In the genomic region with DNA sequence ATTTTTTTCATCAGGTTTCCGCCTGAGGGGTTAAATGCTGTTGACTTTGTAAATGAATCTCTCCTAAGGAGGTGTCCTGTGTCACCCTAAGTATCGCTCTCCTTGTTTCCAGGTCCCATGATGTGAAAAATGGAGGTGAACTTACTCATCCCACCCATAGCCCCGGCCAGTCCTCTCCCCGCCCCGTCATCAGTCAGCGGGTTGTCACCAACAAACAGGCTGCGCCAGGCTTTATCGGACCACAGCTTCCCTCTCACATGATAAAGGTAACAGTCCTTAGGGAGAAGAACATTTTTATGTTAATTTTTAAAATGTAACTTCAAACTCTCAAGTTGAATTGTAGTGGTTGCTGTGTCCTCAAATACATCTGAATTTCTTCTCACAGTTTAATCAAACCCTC, we compare ENCODE assay signal across 26 cellular contexts. TPM values are rescaled to one million over a fixed set of nuclear protein-coding genes. Genes with fewer than 3 reads are reported as not detected.
DNase-seq lines count a peak whose midpoint lies in the region; TF ChIP-seq lines count a peak whose summit lies in the region.
"Had no signal": no experiment of that assay in that cellular context is flagged by ENCODE, and none has a peak within 500 bp of the region (broad histone marks: within the 10 kb centered on the region; RNA-seq: fewer than 3 reads in every experiment).

No MANE protein-coding gene starts in this region.

- no peak overlapping the region for H3K4me3 Mint-ChIP-seq in chondrocyte (ENCODE audit: unreplicated experiment)
- peak overlapping the region; percentile 37 for H3K4me3 Mint-ChIP-seq in type B pancreatic cell
- H3K4me3 Mint-ChIP-seq: CD14-positive monocyte; CD4-positive, alpha-beta memory T cell; CD4-positive, CD25-positive, alpha-beta regulatory T cell; CD8-positive, alpha-beta memory T cell had no signal

- H3K36me3 Mint-ChIP-seq in chondrocyte (ENCODE audit: low read depth), result peaks cover 51% of the 10 kb centered on the region
- peaks cover 34% of the 10 kb centered on the region for H3K36me3 Mint-ChIP-seq in type B pancreatic cell

- no peaks in the 10 kb centered on the region for H3K27me3 ChIP-seq in right atrium auricular region
- H3K27me3 ChIP-seq: BE2C, BLaER1 had no signal

- H3K36me3 ChIP-seq in right atrium auricular region, result peaks cover 90% of the 10 kb centered on the region

- DNase-seq in activated effector memory CD4-positive, alpha-beta T cell treated with anti-CD3 and anti-CD28 coated beads, Interleukin-2, amount 50 U/mL, for 16 hours, result peak; percentile 28
- DNase-seq in activated effector memory CD4-positive, alpha-beta T cell treated with Interleukin-2 at 50 U/mL for 16 hours, result no peak
- peak; percentile 57 for DNase-seq in chondrocyte (ENCODE audit: low spot score)
- peak; percentile 78 for DNase-seq in left kidney (ENCODE audit: low read depth, low spot score)
- no peak for DNase-seq in type B pancreatic cell (ENCODE audit: extremely low spot score, unreplicated experiment)
- DNase-seq in amygdala (lab: John Stamatoyannopoulos, UW), result no peak
- DNase-seq in SW480 (ENCODE audit: low spot score), result no peak
- no peak for DNase-seq in right atrium auricular region (ENCODE audit: low spot score)
- DNase-seq: 8988T; ACHN; BE2C; C1 segment of cervical spinal cord; CD4-positive, alpha-beta memory T cell; CD4-positive, CD25-positive, alpha-beta regulatory T cell; CD8-positive, alpha-beta memory T cell; COR-L47; DMS 273 treated with DMSO at 0.1 percent for 48 hours; DMS153; DMS53; DMS79; DND-41; EL; GDM1 had no signal

- H3K9me3 Mint-ChIP-seq in chondrocyte (ENCODE audit: low read depth), result no peaks in the 10 kb centered on the region
- no peaks in the 10 kb centered on the region for H3K9me3 Mint-ChIP-seq in type B pancreatic cell
- H3K9me3 Mint-ChIP-seq: CD4-positive, alpha-beta memory T cell; CD8-positive, alpha-beta memory T cell had no signal

- no peaks in the 10 kb centered on the region for H3K9me3 ChIP-seq in right atrium auricular region
- H3K9me3 ChIP-seq: BE2C, BLaER1 had no signal

- H3K4me1 Mint-ChIP-seq in chondrocyte (ENCODE audit: low read depth) (no peaks in the 10 kb centered on the region), type B pancreatic cell (ENCODE audit: unreplicated experiment) (no peaks in the 10 kb centered on the region)
- H3K4me1 Mint-ChIP-seq: CD4-positive, alpha-beta memory T cell; CD8-positive, alpha-beta memory T cell had no signal

- H3K27ac Mint-ChIP-seq in chondrocyte (ENCODE audit: unreplicated experiment) (no peak overlapping the region), type B pancreatic cell (peak overlapping the region; percentile 47)
- H3K27ac Mint-ChIP-seq: CD4-positive, CD25-positive, alpha-beta regulatory T cell had no signal

- H3K27ac ChIP-seq in right atrium auricular region, result no peak overlapping the region
- H3K27ac ChIP-seq: BLaER1 had no signal

- no peak overlapping the region for H3K4me3 ChIP-seq in right atrium auricular region
- H3K4me3 ChIP-seq: BLaER1, GM12878 had no signal

- H3K27me3 Mint-ChIP-seq in chondrocyte (ENCODE audit: low read depth) (no peaks in the 10 kb centered on the region), type B pancreatic cell (no peaks in the 10 kb centered on the region)
- H3K27me3 Mint-ChIP-seq: CD4-positive, alpha-beta memory T cell; CD4-positive, CD25-positive, alpha-beta regulatory T cell; CD8-positive, alpha-beta memory T cell had no signal

- no peaks in the 10 kb centered on the region for H3K4me1 ChIP-seq in right atrium auricular region
- H3K4me1 ChIP-seq: BE2C had no signal

- TF ChIP-seq CTCF in chondrocyte (IDR thresholded peaks at IDR 0.05) (no peak), type B pancreatic cell (conservative IDR thresholded peaks at IDR 0.05) (no peak), right atrium auricular region (IDR thresholded peaks at IDR 0.05) (no peak)

RNA-seq across cellular contexts. Expression of a gene that starts 42.9 kb away (rescaled TPM):
- total RNA-seq in chondrocyte, result 10.8 to 11.9 TPM (median 11.0 TPM) in 3 replicates
- 17.0 and 19.7 TPM in 2 replicates for total RNA-seq in type B pancreatic cell (ENCODE audit: low replicate concordance)
- 1 to 10 TPM; 3.7 to 5.8 TPM for total RNA-seq in right atrium auricular region

Comparison
In these comparisons a context has a peak if more than half of its experiments do, and no peak if none do; other contexts are left out.
1. DNase-seq: peak in activated effector memory CD4-positive, alpha-beta T cell treated with anti-CD3 and anti-CD28 coated beads, Interleukin-2, amount 50 U/mL, for 16 hours (single experiment), chondrocyte (single experiment) and left kidney (single experiment); none in activated effector memory CD4-positive, alpha-beta T cell treated with Interleukin-2 at 50 U/mL for 16 hours (single experiment), type B pancreatic cell (single experiment), amygdala (0 of 56), SW480 (single experiment) and right atrium auricular region (single experiment).